ENCODE assay signal across 24 cellular contexts in genomic region chr11:120054016-120054752, GRCh38.
A peak's percentile ranks its signal among the peaks of the same experiment; 100 is the strongest.
DNase-seq lines count a peak whose midpoint lies in the region; ATAC-seq and TF ChIP-seq lines count a peak whose summit lies in the region.
"Had no signal": no experiment of that assay in that cellular context is flagged by ENCODE, and none has a peak within 500 bp of the region (broad histone marks: within the 10 kb centered on the region; RNA-seq: fewer than 3 reads in every experiment).

No MANE protein-coding gene starts in this region.

- H3K27ac ChIP-seq in BLaER1 (no peak overlapping the region), osteoblast (ENCODE audit: low read depth, low read length) (no peak overlapping the region), SJCRH30 (no peak overlapping the region)

- H3K4me2 ChIP-seq in BLaER1 (peak overlapping the region; percentile 19; the same call in 1 of the 2 replicates), osteoblast (ENCODE audit: insufficient read depth, low read length) (no peak overlapping the region)

- peak; percentile 1 for DNase-seq in activated CD8-positive, alpha-beta memory T cell treated with anti-CD3 and anti-CD28 coated beads, Interleukin-2, amount 50 U/mL, for 48 hours
- peak; percentile 29 for DNase-seq in left lobe of liver (ENCODE audit: low spot score)
- peak; percentile 26 for DNase-seq in posterior vena cava (ENCODE audit: low spot score)
- no peak for DNase-seq in osteoblast (ENCODE audit: insufficient read length, low spot score, missing footprints)
- DNase-seq in SJCRH30: no peak
- DNase-seq in stimulated activated CD8-positive, alpha-beta memory T cell treated with anti-CD3 and anti-CD28 coated beads, Interleukin-4, amount 100 ng/mL, for 48 hours: no peak
- DNase-seq: CD4-positive, CD25-positive, alpha-beta regulatory T cell; COR-L47; DMS 273 treated with DMSO at 0.1 percent for 48 hours; DMS79 treated with DMSO at 0.1 percent for 48 hours; Kasumi-1; MG63; NCI-H1417; NCI-H1694 treated with DMSO at 0.1 percent for 48 hours; NCI-H2081 treated with DMSO at 0.1 percent for 48 hours; NCI-H2171 treated with DMSO at 0.1 percent for 48 hours; NCI-H446; NCI-H526; PC-3; RPMI8226; SHP77 treated with DMSO at 0.1 percent for 48 hours had no signal

- no peak overlapping the region for H3K9ac ChIP-seq in BLaER1

- intact Hi-C loops in posterior vena cava (cut with DNase I): no loop called here

- H3K79me2 ChIP-seq in osteoblast (ENCODE audit: insufficient read depth, low read length): no peaks in the 10 kb centered on the region

- H3K36me3 ChIP-seq in BLaER1 (no peaks in the 10 kb centered on the region), osteoblast (ENCODE audit: insufficient read depth, low read length) (no peaks in the 10 kb centered on the region), SJCRH30 (no peaks in the 10 kb centered on the region)
- H3K36me3 ChIP-seq: HAP-1, MG63 had no signal

- H3K4me1 ChIP-seq in BLaER1: peaks cover 10% of the 10 kb centered on the region
- no peaks in the 10 kb centered on the region for H3K4me1 ChIP-seq in osteoblast (ENCODE audit: insufficient read depth, low read length)
- no peaks in the 10 kb centered on the region for H3K4me1 ChIP-seq in SJCRH30

- no peak overlapping the region for H3K4me3 ChIP-seq in BLaER1
- H3K4me3 ChIP-seq in osteoblast (ENCODE audit: insufficient read depth, low read length): no peak overlapping the region
- H3K4me3 ChIP-seq in SJCRH30: no peak overlapping the region
- H3K4me3 ChIP-seq: HAP-1, MG63 had no signal

- no peaks in the 10 kb centered on the region for H3K27me3 ChIP-seq in BLaER1
- H3K27me3 ChIP-seq in osteoblast (ENCODE audit: insufficient read depth, low read length): no peaks in the 10 kb centered on the region
- no peaks in the 10 kb centered on the region for H3K27me3 ChIP-seq in SJCRH30
- H3K27me3 ChIP-seq: MG63 had no signal

- H3K9me3 ChIP-seq in BLaER1 (no peaks in the 10 kb centered on the region), osteoblast (ENCODE audit: low read depth, low read length) (no peaks in the 10 kb centered on the region), SJCRH30 (replicated peaks) (no peaks in the 10 kb centered on the region)
- H3K9me3 ChIP-seq: HAP-1 had no signal

- H4K20me1 ChIP-seq in BLaER1 (no peaks in the 10 kb centered on the region), osteoblast (ENCODE audit: insufficient read depth, low read length) (no peaks in the 10 kb centered on the region)

- no peak for TF ChIP-seq CTCF in osteoblast (IDR thresholded peaks at IDR 0.05; ENCODE audit: extremely low read depth, low read depth, low read length)

- H2AFZ ChIP-seq in osteoblast (ENCODE audit: low read length): no peak overlapping the region

- ATAC-seq in left lobe of liver (no peak), GM21367 (IDR thresholded peaks at IDR 0.05; ENCODE audit: unreplicated experiment) (no peak)
- ATAC-seq: PC-3 had no signal

Comparison
In these comparisons a context has a peak if more than half of its experiments do, and no peak if none do; other contexts are left out.
1. DNase-seq: peak in activated CD8-positive, alpha-beta memory T cell treated with anti-CD3 and anti-CD28 coated beads, Interleukin-2, amount 50 U/mL, for 48 hours (single experiment), left lobe of liver (single experiment) and posterior vena cava (single experiment); none in osteoblast (single experiment), SJCRH30 (0 of 2) and stimulated activated CD8-positive, alpha-beta memory T cell treated with anti-CD3 and anti-CD28 coated beads, Interleukin-4, amount 100 ng/mL, for 48 hours (single experiment).